ENCODE assay signal across 17 cellular contexts in genomic region chr4:7909463-7909862, GRCh38. TPM values are rescaled to one million over a fixed set of nuclear protein-coding genes. Genes with fewer than 3 reads are reported as not detected.
A peak's percentile ranks its signal among the peaks of the same experiment; 100 is the strongest.
DNase-seq lines count a peak whose midpoint lies in the region; ATAC-seq and TF ChIP-seq lines count a peak whose summit lies in the region.
"Had no signal": no experiment of that assay in that cellular context is flagged by ENCODE, and none has a peak within 500 bp of the region (broad histone marks: within the 10 kb centered on the region; RNA-seq: fewer than 3 reads in every experiment).

No MANE protein-coding gene starts in this region.

- H3K9me3 ChIP-seq in GM23248 (ENCODE audit: low read depth) (no peaks in the 10 kb centered on the region), adipocyte (ENCODE audit: control insufficient read depth, low read length) (no peaks in the 10 kb centered on the region), gastroesophageal sphincter (no peaks in the 10 kb centered on the region), smooth muscle cell (replicated peaks; ENCODE audit: low read depth) (no peaks in the 10 kb centered on the region)

- peaks cover 13% of the 10 kb centered on the region for H3K4me1 Mint-ChIP-seq in endothelial cell (ENCODE audit: unreplicated experiment)

- H4K20me1 ChIP-seq in GM23248 (ENCODE audit: insufficient read depth) (no peaks in the 10 kb centered on the region), smooth muscle cell (ENCODE audit: low read depth) (peaks cover 46% of the 10 kb centered on the region)

- H3K27me3 ChIP-seq in GM23248 (replicated peaks; ENCODE audit: insufficient read depth), result no peaks in the 10 kb centered on the region
- H3K27me3 ChIP-seq in adipocyte (replicated peaks; ENCODE audit: control insufficient read depth, insufficient read depth, low read length), result no peaks in the 10 kb centered on the region
- no peaks in the 10 kb centered on the region for H3K27me3 ChIP-seq in gastroesophageal sphincter
- H3K27me3 ChIP-seq in smooth muscle cell (ENCODE audit: low read depth), result no peaks in the 10 kb centered on the region

- intact Hi-C loops in head of caudate nucleus (cut with DNase I), result no loop called here

- no peak for TF ChIP-seq CTCF in gastroesophageal sphincter (IDR thresholded peaks at IDR 0.05)
- TF ChIP-seq CTCF in smooth muscle cell (IDR thresholded peaks at IDR 0.05; ENCODE audit: borderline replicate concordance, insufficient read depth, poor library complexity, severe bottlenecking), result no peak
- no peak for TF ChIP-seq CTCF in GM13976 (IDR thresholded peaks at IDR 0.05; ENCODE audit: borderline replicate concordance, control extremely low read depth, extremely low read depth, insufficient read depth, missing control alignments)
- no peak for TF ChIP-seq CTCF in endothelial cell (IDR thresholded peaks at IDR 0.05; ENCODE audit: unreplicated experiment)

- H3K4me3 Mint-ChIP-seq in endothelial cell (ENCODE audit: unreplicated experiment), result no peak overlapping the region
- H3K4me3 Mint-ChIP-seq: activated CD4-positive, alpha-beta memory T cell treated with anti-CD3 and anti-CD28 coated beads, Interleukin-2, amount 10 ng/mL, durations not matched to agents 7 days and 5 days; IgD-negative memory B cell had no signal

- H3K36me3 ChIP-seq in GM23248 (ENCODE audit: low read depth), result peaks cover 1% of the 10 kb centered on the region; the same call in 1 of the 2 replicates
- no peaks in the 10 kb centered on the region for H3K36me3 ChIP-seq in adipocyte (ENCODE audit: control insufficient read depth, insufficient read depth, low read length, severe bottlenecking)
- no peaks in the 10 kb centered on the region for H3K36me3 ChIP-seq in gastroesophageal sphincter
- no peaks in the 10 kb centered on the region for H3K36me3 ChIP-seq in smooth muscle cell (ENCODE audit: low read depth)

- peaks cover 3% of the 10 kb centered on the region for H3K27me3 Mint-ChIP-seq in endothelial cell (ENCODE audit: unreplicated experiment)
- H3K27me3 Mint-ChIP-seq: activated CD4-positive, alpha-beta memory T cell treated with anti-CD3 and anti-CD28 coated beads, Interleukin-2, amount 10 ng/mL, durations not matched to agents 7 days and 5 days had no signal

- H3K27ac Mint-ChIP-seq in endothelial cell (ENCODE audit: unreplicated experiment), result no peak overlapping the region
- H3K27ac Mint-ChIP-seq: activated CD4-positive, alpha-beta memory T cell treated with anti-CD3 and anti-CD28 coated beads, Interleukin-2, amount 10 ng/mL, durations not matched to agents 7 days and 5 days; IgD-negative memory B cell had no signal

- H3F3A ChIP-seq in GM23248 (ENCODE audit: insufficient read depth), result peaks cover 80% of the 10 kb centered on the region
- peaks cover 28% of the 10 kb centered on the region for H3F3A ChIP-seq in smooth muscle cell (ENCODE audit: low read depth)

- H3K9ac ChIP-seq in GM23248 (peak overlapping the region; percentile 82), adipocyte (ENCODE audit: low read length) (peak overlapping the region; percentile 80), smooth muscle cell (ENCODE audit: low read depth) (no peak overlapping the region)

- H2AFZ ChIP-seq in GM23248, result no peak overlapping the region
- no peak overlapping the region for H2AFZ ChIP-seq in smooth muscle cell (ENCODE audit: low read depth)

- H3K4me1 ChIP-seq in GM23248 (ENCODE audit: insufficient read depth), result peaks cover 78% of the 10 kb centered on the region
- peaks cover 79% of the 10 kb centered on the region for H3K4me1 ChIP-seq in adipocyte (ENCODE audit: control insufficient read depth, insufficient read depth, low read length)
- peaks cover 0 to 92% (median 39%) of the 10 kb centered on the region in 3 donors for H3K4me1 ChIP-seq in gastroesophageal sphincter
- H3K4me1 ChIP-seq in smooth muscle cell (ENCODE audit: low read depth), result peaks cover 33% of the 10 kb centered on the region

- DNase-seq in GM23248, result peak; percentile 41
- peak; percentile 61 for DNase-seq in adipocyte (ENCODE audit: low read depth)
- DNase-seq in smooth muscle cell (lab: John Stamatoyannopoulos, UW; ENCODE audit: unreplicated experiment), result no peak
- DNase-seq in GM13976 (ENCODE audit: low spot score), result no peak
- no peak for DNase-seq in endothelial cell (ENCODE audit: low spot score)
- DNase-seq in putamen (ENCODE audit: low spot score), result no peak
- DNase-seq in head of caudate nucleus, result no peak
- DNase-seq: activated CD4-positive, alpha-beta memory T cell treated with anti-CD3 and anti-CD28 coated beads, Interleukin-2, amount 10 ng/mL, durations not matched to agents 7 days and 5 days; activated naive CD4-positive, alpha-beta T cell; NCI-H1694 treated with DMSO at 0.1 percent for 48 hours; NCI-H526 treated with DMSO at 0.1 percent for 48 hours; occipital lobe had no signal

- 67 to 71% methylated on average over 5 of the region's 5 CpGs for WGBS in GM23248 (ENCODE audit: low coverage in 1 of 2, low lambda C conversion rate in 2 of 2, missing lambda C conversion rate in 2 of 2), 2 experiments
- WGBS in gastroesophageal sphincter (ENCODE audit: low coverage in 1 of 2), 2 donors, result 67 to 80% methylated on average over 3 to 5 of the region's 5 CpGs
- 91% methylated on average over 5 of the region's 5 CpGs for WGBS in smooth muscle cell (ENCODE audit: low lambda C conversion rate)

- TF ChIP-seq EP300 in gastroesophageal sphincter (IDR thresholded peaks at IDR 0.05), result no peak

- H3K79me2 ChIP-seq in GM23248 (ENCODE audit: insufficient read depth) (peaks cover 92% of the 10 kb centered on the region), smooth muscle cell (ENCODE audit: low read depth) (peaks cover 82% of the 10 kb centered on the region)

- H3K9me2 ChIP-seq in GM23248 (ENCODE audit: insufficient read depth), result no peaks in the 10 kb centered on the region

- H3K4me2 ChIP-seq in GM23248 (ENCODE audit: unreplicated experiment) (peak overlapping the region; percentile 78), smooth muscle cell (no peak overlapping the region)

- no peaks in the 10 kb centered on the region for H3K36me3 Mint-ChIP-seq in endothelial cell (ENCODE audit: low read depth, unreplicated experiment)
- H3K36me3 Mint-ChIP-seq: IgD-negative memory B cell had no signal

- no peak for ATAC-seq in gastroesophageal sphincter
- ATAC-seq: GM12878 had no signal

- H3K27ac ChIP-seq in GM23248 (peak overlapping the region; percentile 96), gastroesophageal sphincter (peak overlapping the region; percentile 85 to 90 (median 88)), smooth muscle cell (ENCODE audit: low read depth) (peak overlapping the region; percentile 87)
- H3K27ac ChIP-seq: C4-2B, epithelial cell of prostate had no signal

- no peaks in the 10 kb centered on the region for H3K9me3 Mint-ChIP-seq in endothelial cell (ENCODE audit: unreplicated experiment)
- H3K9me3 Mint-ChIP-seq: activated CD4-positive, alpha-beta memory T cell treated with anti-CD3 and anti-CD28 coated beads, Interleukin-2, amount 10 ng/mL, durations not matched to agents 7 days and 5 days had no signal

- H3K4me3 ChIP-seq in GM23248 (peak overlapping the region; percentile 60), adipocyte (ENCODE audit: low read length) (peak overlapping the region; percentile 73), gastroesophageal sphincter (no peak overlapping the region), smooth muscle cell (no peak overlapping the region)
- H3K4me3 ChIP-seq: GM12878 had no signal

- in situ Hi-C loops in GM23248 (cut with MboI), result no loop called here
- in situ Hi-C loops in GM13976 (cut with MboI; ENCODE audit: low sequenced_read_pairs, unreplicated experiment), result no loop called here

- TF ChIP-seq POLR2A in gastroesophageal sphincter (IDR thresholded peaks at IDR 0.05), result no peak

RNA-seq across cellular contexts. Expression of gene AFAP1, which starts 30.2 kb away (rescaled TPM):
- 103 and 152 TPM in 2 replicates for total RNA-seq in GM23248 (2014; rRNA removed; shearing (Covaris generic))
- polyA plus RNA-seq in GM23248 (2016; fragmentation: Nextera tagmentation; extraction: Ambion mirVana) (52.0 and 54.4 TPM in 2 replicates), smooth muscle cell (12.6 and 15.8 TPM in 2 replicates)
- total RNA-seq in gastroesophageal sphincter (10 to 100 TPM; 32.0 to 79.7 (median 48.1) TPM), smooth muscle cell (17.9 and 24.8 TPM in 2 replicates), endothelial cell (ENCODE audit: unreplicated experiment) (27.8 TPM)

Comparison
In these comparisons a context has a peak if more than half of its experiments do, and no peak if none do; other contexts are left out.
1. DNase-seq: peak in GM23248 (single experiment) and adipocyte (single experiment); none in smooth muscle cell (single experiment), GM13976 (single experiment), endothelial cell (single experiment), putamen (single experiment) and head of caudate nucleus (0 of 42).
2. H3K4me3 ChIP-seq: peak in GM23248 (single experiment) and adipocyte (single experiment); none in gastroesophageal sphincter (0 of 2) and smooth muscle cell (single experiment).
3. Peak in every context shown above with its lines, with median percentiles within 50 percentile points of each other: H3K27ac ChIP-seq.